Comparison of ENCODE assay signal across 1 cellular context in genomic region chr1:16033101-16033632, GRCh38.
TF ChIP-seq lines count a peak whose summit lies in the region.

No MANE protein-coding gene starts in this region.

TF ChIP-seq in HepG2, 621 proteins besides CTCF, POLR2A, EP300 and RAD21:
- TF ChIP-seq ZNF768 (CRISPR knock-in tag; IDR thresholded peaks at IDR 0.05) = 0 out of 2 replicates have a peak, but pooled peaks have one; percentile 7
- peak; percentile 76 for TF ChIP-seq ZNF629 (CRISPR knock-in tag; conservative IDR thresholded peaks at IDR 0.05)
- no peak for TF ChIP-seq EZH2 (conservative IDR thresholded peaks at IDR 0.05; ENCODE audit: low read depth, low read length)
- TF ChIP-seq HDAC2 (CRISPR knock-in tag; IDR thresholded peaks at IDR 0.05) = 0 out of 2 replicates have a peak, but pooled peaks have one; percentile 11
- TF ChIP-seq E2F1 (CRISPR knock-in tag; IDR thresholded peaks at IDR 0.05) = no peak
- TF ChIP-seq ARNTL (CRISPR knock-in tag; IDR thresholded peaks at IDR 0.05) = no peak
- no peak for TF ChIP-seq ZFP36L2 (CRISPR knock-in tag; IDR thresholded peaks at IDR 0.05)
- 0 out of 2 replicates have a peak, but pooled peaks have one; percentile 12 for TF ChIP-seq NRL (CRISPR knock-in tag; IDR thresholded peaks at IDR 0.05; ENCODE audit: borderline replicate concordance)
- TF ChIP-seq CBX5 (CRISPR knock-in tag; IDR thresholded peaks at IDR 0.05; ENCODE audit: borderline replicate concordance) = peak; percentile 8; the same call in 1 of the 2 replicates
- TF ChIP-seq ZBTB21 (CRISPR knock-in tag; IDR thresholded peaks at IDR 0.05) = no peak
- no peak for TF ChIP-seq SP140L (CRISPR knock-in tag; IDR thresholded peaks at IDR 0.05; ENCODE audit: borderline replicate concordance)
- no peak for TF ChIP-seq HNRNPH1 (optimal IDR thresholded peaks at IDR 0.05; ENCODE audit: low read depth, low read length)
- no peak for TF ChIP-seq JUNB (CRISPR knock-in tag; IDR thresholded peaks at IDR 0.05; ENCODE audit: borderline replicate concordance)
